Comparison of ENCODE assay signal across 9 cellular contexts in the genomic region with DNA sequence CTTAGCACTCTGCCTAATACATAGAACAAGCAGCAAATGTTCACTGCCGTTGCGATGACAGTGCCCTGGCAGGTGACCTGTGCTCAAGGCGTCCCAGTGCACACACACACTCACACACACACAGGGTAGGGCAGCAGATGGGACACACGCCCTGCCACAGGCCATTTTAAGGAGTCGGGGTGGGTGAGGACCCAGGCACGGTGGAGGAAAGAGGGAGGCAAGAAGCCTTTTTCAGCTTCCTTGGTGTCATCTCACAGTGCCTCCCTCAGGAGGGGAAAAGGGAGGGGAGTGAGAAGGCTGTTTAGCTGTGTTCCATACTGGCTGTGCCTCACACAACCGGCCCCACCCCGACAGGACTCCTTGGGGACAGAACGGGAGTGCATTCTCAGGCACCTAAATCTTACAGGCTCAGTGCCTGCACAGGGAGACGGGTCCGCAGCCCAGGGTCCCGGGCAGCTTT. TPM values are rescaled to one million over a fixed set of nuclear protein-coding genes. Genes with fewer than 3 reads are reported as not detected.
DNase-seq lines count a peak whose midpoint lies in the region; ATAC-seq and FAIRE-seq lines count a peak whose summit lies in the region.
"Had no signal": no experiment of that assay in that cellular context is flagged by ENCODE, and none has a peak within 500 bp of the region (broad histone marks: within the 10 kb centered on the region; RNA-seq: fewer than 3 reads in every experiment).

No MANE protein-coding gene starts in this region.

- peak overlapping the region in 20 of 21 experiments; percentile 20 to 90 (median 79) for H3K27ac ChIP-seq in skin epidermis

- no peak for DNase-seq in HTR-8/SVneo (ENCODE audit: insufficient read length, low spot score)
- no peak for DNase-seq in adipocyte (ENCODE audit: low read depth)
- DNase-seq in left colon: peak; percentile 64 to 77
- no peak for DNase-seq in glomerular visceral epithelial cell (ENCODE audit: extremely low spot score)
- no peak for DNase-seq in NCI-H2227 (lab: John Stamatoyannopoulos, UW; ENCODE audit: unreplicated experiment)

- H3K27me3 ChIP-seq in adipocyte (replicated peaks; ENCODE audit: control insufficient read depth, insufficient read depth, low read length): peaks cover 20% of the 10 kb centered on the region

- intact Hi-C loops in left colon (cut with DNase I, micrococcal nuclease): no loop called here

- peak; percentile 4 for FAIRE-seq in HTR-8/SVneo (lab: Jason Lieb, UNC)

- H3K4me1 ChIP-seq in adipocyte (ENCODE audit: control insufficient read depth, insufficient read depth, low read length): peaks cover 13% of the 10 kb centered on the region
- H3K4me1 ChIP-seq: HAP-1 had no signal

- H3K36me3 ChIP-seq in adipocyte (ENCODE audit: control insufficient read depth, insufficient read depth, low read length, severe bottlenecking): no peaks in the 10 kb centered on the region
- H3K36me3 ChIP-seq: HAP-1 had no signal

- H3K9ac ChIP-seq in adipocyte (ENCODE audit: low read length): no peak overlapping the region

- peak; percentile 54 for ATAC-seq in left colon
- ATAC-seq in GM21723 (IDR thresholded peaks at IDR 0.05; ENCODE audit: unreplicated experiment): no peak
- ATAC-seq in HG03159 (IDR thresholded peaks at IDR 0.05; ENCODE audit: unreplicated experiment): no peak

- H3K4me3 ChIP-seq in adipocyte (ENCODE audit: low read length) (peak overlapping the region; percentile 66), skin epidermis (peak overlapping the region; percentile 39 to 63 (median 53))

- H3K9me3 ChIP-seq in adipocyte (ENCODE audit: control insufficient read depth, low read length): no peaks in the 10 kb centered on the region
- H3K9me3 ChIP-seq: HAP-1 had no signal

RNA-seq across cellular contexts. Expression of a gene that starts 1.5 kb away (rescaled TPM):
- 10 to 100 TPM; 13.7 to 19.0 TPM for total RNA-seq in left colon

Comparison
In these comparisons a context has a peak if more than half of its experiments do, and no peak if none do; other contexts are left out.
1. DNase-seq: peak in left colon (2 of 2); none in HTR-8/SVneo (single experiment), adipocyte (single experiment), glomerular visceral epithelial cell (single experiment) and NCI-H2227 (single experiment).